Comparison of ENCODE assay signal across 1 cellular context in genomic region chr10:70364772-70365091, GRCh38.
TF ChIP-seq lines count a peak whose summit lies in the region.

No MANE protein-coding gene starts in this region.

TF ChIP-seq in A549, 52 proteins besides CTCF, POLR2A, EP300 and RAD21 (continued from another document):
- TF ChIP-seq REST (IDR thresholded peaks at IDR 0.05) = no peak
